Comparison of ENCODE assay signal across 15 cellular contexts in genomic region chr5:158968160-158968559, GRCh38.
"Had no signal": no experiment of that assay in that cellular context is flagged by ENCODE, and none has a peak within 500 bp of the region (broad histone marks: within the 10 kb centered on the region; RNA-seq: fewer than 3 reads in every experiment).

No MANE protein-coding gene starts in this region.

- H3K9me3 Mint-ChIP-seq: activated naive CD4-positive, alpha-beta T cell treated with anti-CD3 and anti-CD28 coated beads for 36 hours; central memory CD8-positive, alpha-beta T cell; natural killer cell treated with Interleukin-12 subunit alpha and Interleukin-12 subunit beta and Interleukin-15 and Interleukin-18, amount 100 ng/mL, for 72 hours had no signal

- H3K36me3 ChIP-seq: right lobe of liver, spleen, upper lobe of left lung had no signal

- H3K36me3 Mint-ChIP-seq: natural killer cell treated with Interleukin-12 subunit alpha and Interleukin-12 subunit beta and Interleukin-15 and Interleukin-18, amount 100 ng/mL, for 72 hours had no signal

- ATAC-seq: activated CD4-positive, alpha-beta T cell treated with anti-CD3 and anti-CD28 coated beads for 36 hours; natural killer cell treated with Interleukin-12 subunit alpha and Interleukin-12 subunit beta and Interleukin-15 and Interleukin-18, amount 100 ng/mL, for 72 hours; right lobe of liver; stimulated activated naive CD8-positive, alpha-beta T cell treated with anti-CD3 and anti-CD28 coated beads, Interleukin-15, Interleukin-2, amounts not matched to agents 100 U/mL and 50 U/mL, for 24 hours had no signal

- H3K9me3 ChIP-seq: psoas muscle, right lobe of liver, spleen, upper lobe of left lung had no signal

- H3K27me3 ChIP-seq: right lobe of liver, spleen, upper lobe of left lung had no signal

- DNase-seq: activated CD4-positive, alpha-beta T cell treated with anti-CD3 and anti-CD28 coated beads for 36 hours; activated naive CD4-positive, alpha-beta T cell treated with anti-CD3 and anti-CD28 coated beads for 36 hours; effector memory CD4-positive, alpha-beta T cell; hypothalamus; occipital lobe; psoas muscle; right lobe of liver; spleen; stimulated activated naive CD8-positive, alpha-beta T cell treated with anti-CD3 and anti-CD28 coated beads, Interleukin-15, Interleukin-2, amounts not matched to agents 100 U/mL and 50 U/mL, for 24 hours; T1000; upper lobe of left lung had no signal

- H3K4me1 Mint-ChIP-seq: activated CD4-positive, alpha-beta T cell treated with anti-CD3 and anti-CD28 coated beads for 36 hours; central memory CD8-positive, alpha-beta T cell had no signal

- H3K4me3 ChIP-seq: lung, psoas muscle, right lobe of liver, spleen, upper lobe of left lung had no signal

- H3K4me3 Mint-ChIP-seq: activated CD4-positive, alpha-beta T cell treated with anti-CD3 and anti-CD28 coated beads for 36 hours; activated naive CD4-positive, alpha-beta T cell treated with anti-CD3 and anti-CD28 coated beads for 36 hours; central memory CD8-positive, alpha-beta T cell; natural killer cell treated with Interleukin-12 subunit alpha and Interleukin-12 subunit beta and Interleukin-15 and Interleukin-18, amount 100 ng/mL, for 72 hours had no signal

- H3K27ac Mint-ChIP-seq: activated CD4-positive, alpha-beta T cell treated with anti-CD3 and anti-CD28 coated beads for 36 hours; activated naive CD4-positive, alpha-beta T cell treated with anti-CD3 and anti-CD28 coated beads for 36 hours; natural killer cell treated with Interleukin-12 subunit alpha and Interleukin-12 subunit beta and Interleukin-15 and Interleukin-18, amount 100 ng/mL, for 72 hours had no signal

- H3K4me1 ChIP-seq: psoas muscle, right lobe of liver, upper lobe of left lung had no signal

- H3K27ac ChIP-seq: psoas muscle, right lobe of liver, spleen, upper lobe of left lung, VCaP had no signal
